Comparison of ENCODE assay signal across 1 cellular context in the genomic region with DNA sequence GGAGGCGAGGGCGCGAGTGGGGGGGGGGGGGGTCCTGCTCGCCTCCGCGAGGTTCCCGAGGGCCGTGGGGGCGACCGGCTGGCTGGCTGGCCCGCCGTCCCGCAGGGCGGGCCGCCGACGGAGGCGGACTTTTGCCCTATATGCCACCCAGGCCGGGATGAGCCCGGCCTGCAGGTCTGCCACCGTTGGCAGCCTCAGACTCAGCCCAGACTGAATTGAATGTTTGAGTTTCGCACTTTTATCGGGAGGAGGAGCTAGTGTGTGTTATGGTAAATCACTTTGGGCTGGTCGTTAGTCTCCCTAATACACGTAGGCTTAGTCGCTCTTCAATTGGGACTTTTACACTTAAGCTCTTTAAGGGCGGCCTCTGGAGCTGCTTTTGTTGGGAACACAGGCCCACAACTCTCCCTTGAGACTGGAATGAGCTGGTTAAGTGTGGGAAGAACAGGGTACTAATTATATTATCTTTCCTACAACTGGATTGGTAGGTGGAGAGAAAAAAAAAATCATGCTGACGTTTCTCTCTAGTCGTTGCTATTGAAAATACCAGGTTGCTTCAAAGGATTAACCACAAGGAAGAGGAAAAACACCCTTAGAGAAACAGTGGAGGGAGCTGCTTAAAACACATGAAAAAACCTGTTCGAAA.
TF ChIP-seq lines count a peak whose summit lies in the region.

No MANE protein-coding gene starts in this region.

TF ChIP-seq in HepG2, 621 proteins besides CTCF, POLR2A, EP300 and RAD21 (continued from another document and continues in another):
- TF ChIP-seq, protein P1, sequence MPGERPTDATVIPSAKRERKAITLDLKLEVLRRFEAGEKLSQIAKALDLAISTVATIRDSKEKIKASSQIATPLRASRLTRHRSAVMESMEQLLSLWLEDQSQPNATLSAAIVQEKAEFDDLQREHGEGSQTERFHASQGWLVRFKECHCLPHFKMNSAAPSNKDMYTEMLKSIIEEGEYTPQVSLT (CRISPR knock-in tag; IDR thresholded peaks at IDR 0.05; ENCODE audit: borderline replicate concordance, low read depth): no peak
- TF ChIP-seq HOXA3 (CRISPR knock-in tag; IDR thresholded peaks at IDR 0.05) (no peak), ZNF546 (CRISPR knock-in tag; conservative IDR thresholded peaks at IDR 0.05) (0 out of 2 replicates have a peak, but pooled peaks have one; percentile 26), ZKSCAN1 (IDR thresholded peaks at IDR 0.05; ENCODE audit: low read length) (no peak), ZNF235 (CRISPR knock-in tag; IDR thresholded peaks at IDR 0.05; ENCODE audit: borderline replicate concordance) (no peak), ZNF510 (CRISPR knock-in tag; IDR thresholded peaks at IDR 0.05; ENCODE audit: low read depth) (0 out of 2 replicates have a peak, but pooled peaks have one; percentile 64), DNMT3B (CRISPR knock-in tag; conservative IDR thresholded peaks at IDR 0.05) (peak; percentile 57; the same call in 1 of the 2 replicates), ZNF589 (CRISPR knock-in tag; conservative IDR thresholded peaks at IDR 0.05) (no peak), SRF (IDR thresholded peaks at IDR 0.05; ENCODE audit: low read depth, low read length) (no peak), SETDB1 (CRISPR knock-in tag; IDR thresholded peaks at IDR 0.05; ENCODE audit: borderline replicate concordance) (no peak), CEBPG (CRISPR knock-in tag; IDR thresholded peaks at IDR 0.05) (no peak), ZBTB38 (CRISPR knock-in tag; IDR thresholded peaks at IDR 0.05) (no peak), SKI (IDR thresholded peaks at IDR 0.05; ENCODE audit: partially characterized antibody) (peak; percentile 69), REST (IDR thresholded peaks at IDR 0.05; ENCODE audit: borderline replicate concordance in 1 of 2, low read depth in 1 of 2, low read length in 2 of 2) (peak in 1 of 2 experiments; percentile 56; a peak in 1 of 4 replicates), ZSCAN12 (CRISPR knock-in tag; IDR thresholded peaks at IDR 0.05) (no peak), MEIS2 (CRISPR knock-in tag; IDR thresholded peaks at IDR 0.05) (no peak; the same call in 1 of the 2 replicates), ARHGAP35 (CRISPR knock-in tag; IDR thresholded peaks at IDR 0.05; ENCODE audit: borderline replicate concordance) (no peak), ZNF839 (CRISPR knock-in tag; IDR thresholded peaks at IDR 0.05; ENCODE audit: borderline replicate concordance) (no peak), KLF11 (CRISPR knock-in tag; IDR thresholded peaks at IDR 0.05) (no peak), SOX13 (IDR thresholded peaks at IDR 0.05) (no peak), SOX13 (CRISPR knock-in tag; conservative IDR thresholded peaks at IDR 0.05 in 1 of 2, IDR thresholded peaks at IDR 0.05 in 1 of 2) (peak in 1 of 2 experiments; percentile 69; a peak in 2 of 4 replicates), TAF1 (CRISPR knock-in tag; IDR thresholded peaks at IDR 0.05) (peak; percentile 55; the same call in 1 of the 2 replicates), LCORL (IDR thresholded peaks at IDR 0.05) (no peak), LCORL (CRISPR knock-in tag; IDR thresholded peaks at IDR 0.05) (no peak), ZSCAN5A (CRISPR knock-in tag; IDR thresholded peaks at IDR 0.05; ENCODE audit: borderline replicate concordance) (no peak), PRMT3 (CRISPR knock-in tag; IDR thresholded peaks at IDR 0.05; ENCODE audit: borderline replicate concordance, low read depth) (no peak), ZNF652 (CRISPR knock-in tag; IDR thresholded peaks at IDR 0.05; ENCODE audit: borderline replicate concordance, low read depth) (peak; percentile 33; the same call in 1 of the 2 replicates), ZNF501 (CRISPR knock-in tag; IDR thresholded peaks at IDR 0.05) (no peak), EEA1 (CRISPR knock-in tag; IDR thresholded peaks at IDR 0.05; ENCODE audit: borderline replicate concordance) (no peak), ERF (CRISPR knock-in tag; IDR thresholded peaks at IDR 0.05) (peak; percentile 17), DMAP1 (CRISPR knock-in tag; IDR thresholded peaks at IDR 0.05) (no peak), HNF4A (CRISPR knock-in tag; IDR thresholded peaks at IDR 0.05) (peak; percentile 67), ZNF230 (CRISPR knock-in tag; IDR thresholded peaks at IDR 0.05) (no peak)
- TF ChIP-seq, protein P2, sequence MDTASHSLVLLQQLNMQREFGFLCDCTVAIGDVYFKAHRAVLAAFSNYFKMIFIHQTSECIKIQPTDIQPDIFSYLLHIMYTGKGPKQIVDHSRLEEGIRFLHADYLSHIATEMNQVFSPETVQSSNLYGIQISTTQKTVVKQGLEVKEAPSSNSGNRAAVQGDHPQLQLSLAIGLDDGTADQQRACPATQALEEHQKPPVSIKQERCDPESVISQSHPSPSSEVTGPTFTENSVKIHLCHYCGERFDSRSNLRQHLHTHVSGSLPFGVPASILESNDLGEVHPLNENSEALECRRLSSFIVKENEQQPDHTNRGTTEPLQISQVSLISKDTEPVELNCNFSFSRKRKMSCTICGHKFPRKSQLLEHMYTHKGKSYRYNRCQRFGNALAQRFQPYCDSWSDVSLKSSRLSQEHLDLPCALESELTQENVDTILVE (CRISPR knock-in tag; IDR thresholded peaks at IDR 0.05): peak; percentile 75; the same call in 1 of the 2 replicates
- TF ChIP-seq, protein P3, sequence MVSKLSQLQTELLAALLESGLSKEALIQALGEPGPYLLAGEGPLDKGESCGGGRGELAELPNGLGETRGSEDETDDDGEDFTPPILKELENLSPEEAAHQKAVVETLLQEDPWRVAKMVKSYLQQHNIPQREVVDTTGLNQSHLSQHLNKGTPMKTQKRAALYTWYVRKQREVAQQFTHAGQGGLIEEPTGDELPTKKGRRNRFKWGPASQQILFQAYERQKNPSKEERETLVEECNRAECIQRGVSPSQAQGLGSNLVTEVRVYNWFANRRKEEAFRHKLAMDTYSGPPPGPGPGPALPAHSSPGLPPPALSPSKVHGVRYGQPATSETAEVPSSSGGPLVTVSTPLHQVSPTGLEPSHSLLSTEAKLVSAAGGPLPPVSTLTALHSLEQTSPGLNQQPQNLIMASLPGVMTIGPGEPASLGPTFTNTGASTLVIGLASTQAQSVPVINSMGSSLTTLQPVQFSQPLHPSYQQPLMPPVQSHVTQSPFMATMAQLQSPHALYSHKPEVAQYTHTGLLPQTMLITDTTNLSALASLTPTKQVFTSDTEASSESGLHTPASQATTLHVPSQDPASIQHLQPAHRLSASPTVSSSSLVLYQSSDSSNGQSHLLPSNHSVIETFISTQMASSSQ (IDR thresholded peaks at IDR 0.05; ENCODE audit: low read depth): no peak
- TF ChIP-seq, protein P3 (CRISPR knock-in tag; IDR thresholded peaks at IDR 0.05; ENCODE audit: borderline replicate concordance): peak; percentile 30
- TF ChIP-seq, protein P4, sequence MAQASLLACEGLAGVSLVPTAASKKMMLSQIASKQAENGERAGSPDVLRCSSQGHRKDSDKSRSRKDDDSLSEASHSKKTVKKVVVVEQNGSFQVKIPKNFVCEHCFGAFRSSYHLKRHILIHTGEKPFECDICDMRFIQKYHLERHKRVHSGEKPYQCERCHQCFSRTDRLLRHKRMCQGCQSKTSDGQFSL (CRISPR knock-in tag; IDR thresholded peaks at IDR 0.05): no peak; the same call in none of the 2 replicates
- TF ChIP-seq, protein P5, sequence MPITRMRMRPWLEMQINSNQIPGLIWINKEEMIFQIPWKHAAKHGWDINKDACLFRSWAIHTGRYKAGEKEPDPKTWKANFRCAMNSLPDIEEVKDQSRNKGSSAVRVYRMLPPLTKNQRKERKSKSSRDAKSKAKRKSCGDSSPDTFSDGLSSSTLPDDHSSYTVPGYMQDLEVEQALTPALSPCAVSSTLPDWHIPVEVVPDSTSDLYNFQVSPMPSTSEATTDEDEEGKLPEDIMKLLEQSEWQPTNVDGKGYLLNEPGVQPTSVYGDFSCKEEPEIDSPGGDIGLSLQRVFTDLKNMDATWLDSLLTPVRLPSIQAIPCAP (CRISPR knock-in tag; IDR thresholded peaks at IDR 0.05; ENCODE audit: low read depth): no peak; the same call in 1 of the 2 replicates
- TF ChIP-seq, protein P6, sequence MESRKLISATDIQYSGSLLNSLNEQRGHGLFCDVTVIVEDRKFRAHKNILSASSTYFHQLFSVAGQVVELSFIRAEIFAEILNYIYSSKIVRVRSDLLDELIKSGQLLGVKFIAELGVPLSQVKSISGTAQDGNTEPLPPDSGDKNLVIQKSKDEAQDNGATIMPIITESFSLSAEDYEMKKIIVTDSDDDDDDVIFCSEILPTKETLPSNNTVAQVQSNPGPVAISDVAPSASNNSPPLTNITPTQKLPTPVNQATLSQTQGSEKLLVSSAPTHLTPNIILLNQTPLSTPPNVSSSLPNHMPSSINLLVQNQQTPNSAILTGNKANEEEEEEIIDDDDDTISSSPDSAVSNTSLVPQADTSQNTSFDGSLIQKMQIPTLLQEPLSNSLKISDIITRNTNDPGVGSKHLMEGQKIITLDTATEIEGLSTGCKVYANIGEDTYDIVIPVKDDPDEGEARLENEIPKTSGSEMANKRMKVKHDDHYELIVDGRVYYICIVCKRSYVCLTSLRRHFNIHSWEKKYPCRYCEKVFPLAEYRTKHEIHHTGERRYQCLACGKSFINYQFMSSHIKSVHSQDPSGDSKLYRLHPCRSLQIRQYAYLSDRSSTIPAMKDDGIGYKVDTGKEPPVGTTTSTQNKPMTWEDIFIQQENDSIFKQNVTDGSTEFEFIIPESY (CRISPR knock-in tag; IDR thresholded peaks at IDR 0.05): 0 out of 2 replicates have a peak, but pooled peaks have one; percentile 20
- TF ChIP-seq, protein P7, sequence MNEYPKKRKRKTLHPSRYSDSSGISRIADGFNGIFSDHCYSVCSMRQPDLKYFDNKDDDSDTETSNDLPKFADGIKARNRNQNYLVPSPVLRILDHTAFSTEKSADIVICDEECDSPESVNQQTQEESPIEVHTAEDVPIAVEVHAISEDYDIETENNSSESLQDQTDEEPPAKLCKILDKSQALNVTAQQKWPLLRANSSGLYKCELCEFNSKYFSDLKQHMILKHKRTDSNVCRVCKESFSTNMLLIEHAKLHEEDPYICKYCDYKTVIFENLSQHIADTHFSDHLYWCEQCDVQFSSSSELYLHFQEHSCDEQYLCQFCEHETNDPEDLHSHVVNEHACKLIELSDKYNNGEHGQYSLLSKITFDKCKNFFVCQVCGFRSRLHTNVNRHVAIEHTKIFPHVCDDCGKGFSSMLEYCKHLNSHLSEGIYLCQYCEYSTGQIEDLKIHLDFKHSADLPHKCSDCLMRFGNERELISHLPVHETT (CRISPR knock-in tag; conservative IDR thresholded peaks at IDR 0.05): no peak
